ENCODE assay signal across 9 cellular contexts in genomic region chr9:129481424-129481823, GRCh38.
DNase-seq lines count a peak whose midpoint lies in the region; ATAC-seq and TF ChIP-seq lines count a peak whose summit lies in the region.
"Had no signal": no experiment of that assay in that cellular context is flagged by ENCODE, and none has a peak within 500 bp of the region (broad histone marks: within the 10 kb centered on the region; RNA-seq: fewer than 3 reads in every experiment).

No MANE protein-coding gene starts in this region.

- peaks cover 86% of the 10 kb centered on the region for H3K4me1 Mint-ChIP-seq in nephron progenitor cell

- H3K9me3 ChIP-seq in heart right ventricle (no peaks in the 10 kb centered on the region), colonic mucosa (no peaks in the 10 kb centered on the region), uterus (no peaks in the 10 kb centered on the region)

- H3K27ac Mint-ChIP-seq in nephron progenitor cell: peak overlapping the region; percentile 79

- no peak overlapping the region for H3K4me3 Mint-ChIP-seq in nephron progenitor cell

- WGBS in heart right ventricle, 2 donors: 85% methylated on average over 9 of the region's 9 CpGs

- H3K4me3 ChIP-seq in heart right ventricle (peak overlapping the region in 5 of 10 donors; percentile 56 to 71 (median 71)), colonic mucosa (no peak overlapping the region), uterus (peak overlapping the region in 1 of 2 donors; percentile 50)

- ATAC-seq in heart right ventricle: no peak
- ATAC-seq in Right ventricle myocardium superior (ENCODE audit: poor library complexity): no peak
- no peak for ATAC-seq in GM21737 (IDR thresholded peaks at IDR 0.05; ENCODE audit: unreplicated experiment)

- H3K36me3 ChIP-seq in heart right ventricle: no peaks in the 10 kb centered on the region
- H3K36me3 ChIP-seq in colonic mucosa: no peaks in the 10 kb centered on the region
- no peaks in the 10 kb centered on the region for H3K36me3 ChIP-seq in uterus

- DNase-seq in heart right ventricle: no peak
- DNase-seq in Right ventricle myocardium superior: no peak
- no peak for DNase-seq in colonic mucosa
- no peak for DNase-seq in nephron progenitor cell
- DNase-seq in uterus: no peak
- no peak for DNase-seq in Ammon's horn (ENCODE audit: low spot score)
- no peak for DNase-seq in cortex of kidney (lab: John Stamatoyannopoulos, UW)
- DNase-seq: COR-L47 had no signal

- H3K9ac ChIP-seq in colonic mucosa (ENCODE audit: low read depth in 2 of 2, low read length in 2 of 2): peak overlapping the region; percentile 75 to 83

- no peak for TF ChIP-seq POLR2A in uterus (IDR thresholded peaks at IDR 0.05)

- peaks cover 35 to 78% (median 52%) of the 10 kb centered on the region in 9 donors for H3K4me1 ChIP-seq in heart right ventricle
- peaks cover 10% of the 10 kb centered on the region for H3K4me1 ChIP-seq in colonic mucosa
- peaks cover 17 to 18% of the 10 kb centered on the region in 2 donors for H3K4me1 ChIP-seq in uterus

- H3K27me3 ChIP-seq in heart right ventricle: no peaks in the 10 kb centered on the region
- H3K27me3 ChIP-seq in colonic mucosa: no peaks in the 10 kb centered on the region
- no peaks in the 10 kb centered on the region for H3K27me3 ChIP-seq in uterus

- intact Hi-C loops in heart right ventricle (cut with DNase I) (loop anchor here in 6 of 10 donors (5.0 to 10.0 kb wide), 8 partner anchors 64 to 339 kb away; partner anchors contain the start of gene IER5L (in 1 of the 6)), Right ventricle myocardium superior (cut with DNase I) (loop anchor here (5.0 kb wide), 1 partner anchor 144 kb away; no protein-coding TSS in a partner anchor), colonic mucosa (cut with DNase I) (loop anchor here (5.0 kb wide), 2 partner anchors 69 to 309 kb away; no protein-coding TSS in a partner anchor), uterus (cut with DNase I; ENCODE audit: low total_unique reads) (loop anchor here (5.0 kb wide), 2 partner anchors 79 to 164 kb away; no protein-coding TSS in a partner anchor)

- H3K27ac ChIP-seq in heart right ventricle: peak overlapping the region; percentile 98 to 100 (median 100)
- peak overlapping the region; percentile 95 for H3K27ac ChIP-seq in colonic mucosa
- H3K27ac ChIP-seq in uterus: peak overlapping the region; percentile 100

- no peaks in the 10 kb centered on the region for H3K9me3 Mint-ChIP-seq in nephron progenitor cell

- peaks cover 4% of the 10 kb centered on the region for H3K27me3 Mint-ChIP-seq in nephron progenitor cell (ENCODE audit: low read depth, poor library complexity)

- no peak for TF ChIP-seq CTCF in heart right ventricle (IDR thresholded peaks at IDR 0.05)
- TF ChIP-seq CTCF in colonic mucosa (IDR thresholded peaks at IDR 0.05): no peak
- TF ChIP-seq CTCF in nephron progenitor cell (IDR thresholded peaks at IDR 0.05): no peak
- no peak for TF ChIP-seq CTCF in uterus (IDR thresholded peaks at IDR 0.05)

- no peaks in the 10 kb centered on the region for H3K36me3 Mint-ChIP-seq in nephron progenitor cell (ENCODE audit: low read depth)
